Comparison of ENCODE assay signal across 2 cellular contexts in genomic region chr17:68197997-68198930, GRCh38.
TF ChIP-seq lines count a peak whose summit lies in the region.

No MANE protein-coding gene starts in this region.

TF ChIP-seq in IMR-90, 13 proteins besides CTCF, POLR2A, EP300 and RAD21 (continued from another document):
- TF ChIP-seq MAFK (IDR thresholded peaks at IDR 0.05; ENCODE audit: low read depth, low read length) (no peak), RCOR1 (IDR thresholded peaks at IDR 0.05; ENCODE audit: insufficient replicate concordance, low read length) (no peak), RFX5 (IDR thresholded peaks at IDR 0.05; ENCODE audit: low read depth, low read length) (no peak), NFE2L2 (IDR thresholded peaks at IDR 0.05; ENCODE audit: low read depth, low read length) (no peak), BHLHE40 (IDR thresholded peaks at IDR 0.05; ENCODE audit: low read depth, low read length) (no peak)
- TF ChIP-seq, protein P1, sequence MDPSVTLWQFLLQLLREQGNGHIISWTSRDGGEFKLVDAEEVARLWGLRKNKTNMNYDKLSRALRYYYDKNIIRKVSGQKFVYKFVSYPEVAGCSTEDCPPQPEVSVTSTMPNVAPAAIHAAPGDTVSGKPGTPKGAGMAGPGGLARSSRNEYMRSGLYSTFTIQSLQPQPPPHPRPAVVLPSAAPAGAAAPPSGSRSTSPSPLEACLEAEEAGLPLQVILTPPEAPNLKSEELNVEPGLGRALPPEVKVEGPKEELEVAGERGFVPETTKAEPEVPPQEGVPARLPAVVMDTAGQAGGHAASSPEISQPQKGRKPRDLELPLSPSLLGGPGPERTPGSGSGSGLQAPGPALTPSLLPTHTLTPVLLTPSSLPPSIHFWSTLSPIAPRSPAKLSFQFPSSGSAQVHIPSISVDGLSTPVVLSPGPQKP (IDR thresholded peaks at IDR 0.05; ENCODE audit: borderline replicate concordance, low read depth, low read length), result no peak
- TF ChIP-seq, protein P2, sequence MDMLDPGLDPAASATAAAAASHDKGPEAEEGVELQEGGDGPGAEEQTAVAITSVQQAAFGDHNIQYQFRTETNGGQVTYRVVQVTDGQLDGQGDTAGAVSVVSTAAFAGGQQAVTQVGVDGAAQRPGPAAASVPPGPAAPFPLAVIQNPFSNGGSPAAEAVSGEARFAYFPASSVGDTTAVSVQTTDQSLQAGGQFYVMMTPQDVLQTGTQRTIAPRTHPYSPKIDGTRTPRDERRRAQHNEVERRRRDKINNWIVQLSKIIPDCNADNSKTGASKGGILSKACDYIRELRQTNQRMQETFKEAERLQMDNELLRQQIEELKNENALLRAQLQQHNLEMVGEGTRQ (IDR thresholded peaks at IDR 0.05; ENCODE audit: low read depth, low read length), result no peak

TF ChIP-seq in neural cell, 6 proteins besides CTCF, POLR2A, EP300 and RAD21 (continued from another document):
- TF ChIP-seq, protein P3, sequence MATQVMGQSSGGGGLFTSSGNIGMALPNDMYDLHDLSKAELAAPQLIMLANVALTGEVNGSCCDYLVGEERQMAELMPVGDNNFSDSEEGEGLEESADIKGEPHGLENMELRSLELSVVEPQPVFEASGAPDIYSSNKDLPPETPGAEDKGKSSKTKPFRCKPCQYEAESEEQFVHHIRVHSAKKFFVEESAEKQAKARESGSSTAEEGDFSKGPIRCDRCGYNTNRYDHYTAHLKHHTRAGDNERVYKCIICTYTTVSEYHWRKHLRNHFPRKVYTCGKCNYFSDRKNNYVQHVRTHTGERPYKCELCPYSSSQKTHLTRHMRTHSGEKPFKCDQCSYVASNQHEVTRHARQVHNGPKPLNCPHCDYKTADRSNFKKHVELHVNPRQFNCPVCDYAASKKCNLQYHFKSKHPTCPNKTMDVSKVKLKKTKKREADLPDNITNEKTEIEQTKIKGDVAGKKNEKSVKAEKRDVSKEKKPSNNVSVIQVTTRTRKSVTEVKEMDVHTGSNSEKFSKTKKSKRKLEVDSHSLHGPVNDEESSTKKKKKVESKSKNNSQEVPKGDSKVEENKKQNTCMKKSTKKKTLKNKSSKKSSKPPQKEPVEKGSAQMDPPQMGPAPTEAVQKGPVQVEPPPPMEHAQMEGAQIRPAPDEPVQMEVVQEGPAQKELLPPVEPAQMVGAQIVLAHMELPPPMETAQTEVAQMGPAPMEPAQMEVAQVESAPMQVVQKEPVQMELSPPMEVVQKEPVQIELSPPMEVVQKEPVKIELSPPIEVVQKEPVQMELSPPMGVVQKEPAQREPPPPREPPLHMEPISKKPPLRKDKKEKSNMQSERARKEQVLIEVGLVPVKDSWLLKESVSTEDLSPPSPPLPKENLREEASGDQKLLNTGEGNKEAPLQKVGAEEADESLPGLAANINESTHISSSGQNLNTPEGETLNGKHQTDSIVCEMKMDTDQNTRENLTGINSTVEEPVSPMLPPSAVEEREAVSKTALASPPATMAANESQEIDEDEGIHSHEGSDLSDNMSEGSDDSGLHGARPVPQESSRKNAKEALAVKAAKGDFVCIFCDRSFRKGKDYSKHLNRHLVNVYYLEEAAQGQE (IDR thresholded peaks at IDR 0.05; ENCODE audit: borderline replicate concordance), result no peak
- no peak for TF ChIP-seq TAF1 (IDR thresholded peaks at IDR 0.05; ENCODE audit: low read depth)
- no peak for TF ChIP-seq MXI1 (conservative IDR thresholded peaks at IDR 0.05; ENCODE audit: poor library complexity, severe bottlenecking)
- TF ChIP-seq EZH2 (IDR thresholded peaks at IDR 0.05; ENCODE audit: borderline replicate concordance, insufficient read depth, low read length, poor library complexity, severe bottlenecking), result no peak
